8 cellular contexts compared by ENCODE assay signal in the genomic region with DNA sequence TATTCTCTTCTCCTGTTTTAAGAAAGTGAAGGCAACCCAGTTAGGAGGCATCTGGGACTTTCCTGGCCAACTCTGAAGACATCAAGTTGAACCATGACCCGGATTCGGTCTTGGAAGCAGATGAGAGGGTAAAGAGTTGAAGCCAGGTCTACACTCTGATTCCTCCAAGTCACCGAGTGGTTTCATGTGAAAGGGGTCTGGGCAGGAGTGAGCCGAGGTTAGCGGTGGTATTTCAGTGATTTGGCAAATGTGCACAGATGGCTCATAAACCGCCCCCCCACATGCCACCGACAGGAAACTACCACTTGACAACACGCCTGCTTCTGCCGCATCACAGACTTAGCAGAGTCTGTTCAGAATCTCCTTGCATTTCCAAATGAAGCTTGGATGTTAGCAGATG. TPM values are rescaled to one million over a fixed set of nuclear protein-coding genes. Genes with fewer than 3 reads are reported as not detected.
A peak's percentile ranks its signal among the peaks of the same experiment; 100 is the strongest.
DNase-seq lines count a peak whose midpoint lies in the region; ATAC-seq and TF ChIP-seq lines count a peak whose summit lies in the region.

No MANE protein-coding gene starts in this region.

- no peaks in the 10 kb centered on the region for H3K4me1 ChIP-seq in right cardiac atrium (ENCODE audit: control insufficient read depth, insufficient read depth, low read length)

- H3K27ac ChIP-seq in SK-N-MC: no peak overlapping the region
- no peak overlapping the region for H3K27ac ChIP-seq in right cardiac atrium (ENCODE audit: low read length)

- peak overlapping the region; percentile 73 for H3K4me3 Mint-ChIP-seq in activated naive CD8-positive, alpha-beta T cell treated with anti-CD3 and anti-CD28 coated beads, Interleukin-2, amount 10 ng/mL, durations not matched to agents 7 days and 5 days

- H3K27me3 Mint-ChIP-seq in activated naive CD8-positive, alpha-beta T cell treated with anti-CD3 and anti-CD28 coated beads, Interleukin-2, amount 10 ng/mL, durations not matched to agents 7 days and 5 days: peaks cover 6% of the 10 kb centered on the region

- peaks cover 37% of the 10 kb centered on the region for H3K4me1 Mint-ChIP-seq in activated naive CD8-positive, alpha-beta T cell treated with anti-CD3 and anti-CD28 coated beads, Interleukin-2, amount 10 ng/mL, durations not matched to agents 7 days and 5 days

- H3K27ac Mint-ChIP-seq in activated naive CD8-positive, alpha-beta T cell treated with anti-CD3 and anti-CD28 coated beads, Interleukin-2, amount 10 ng/mL, durations not matched to agents 7 days and 5 days: peak overlapping the region; percentile 80

- H3K36me3 Mint-ChIP-seq in activated naive CD8-positive, alpha-beta T cell treated with anti-CD3 and anti-CD28 coated beads, Interleukin-2, amount 10 ng/mL, durations not matched to agents 7 days and 5 days: peaks cover 7% of the 10 kb centered on the region

- peak overlapping the region; percentile 72 for H3K4me3 ChIP-seq in SK-N-MC
- H3K4me3 ChIP-seq in right cardiac atrium (ENCODE audit: low read length): no peak overlapping the region

- no peaks in the 10 kb centered on the region for H3K27me3 ChIP-seq in right cardiac atrium (ENCODE audit: control insufficient read depth, insufficient read depth)

- intact Hi-C loops in right cardiac atrium (cut with DNase I): loop anchor here in 3 of 4 donors (2.0 to 10.0 kb wide), 2 partner anchors 48 to 64 kb away; a partner anchor contains a TSS

- WGBS in right cardiac atrium: 52% methylated on average over 9 of the region's 9 CpGs

- H3K9me3 ChIP-seq in SK-N-MC (ENCODE audit: low read depth, low read length) (no peaks in the 10 kb centered on the region), right cardiac atrium (ENCODE audit: control insufficient read depth, low read length) (no peaks in the 10 kb centered on the region)

- H3K9ac ChIP-seq in SK-N-MC (ENCODE audit: insufficient read length): no peak overlapping the region

- no peaks in the 10 kb centered on the region for H3K36me3 ChIP-seq in SK-N-MC (ENCODE audit: insufficient read depth, low read length)

- DNase-seq in DMS53 treated with DMSO at 0.1 percent for 48 hours (lab: John Stamatoyannopoulos, UW; ENCODE audit: unreplicated experiment) (peak; percentile 67), SK-N-MC (ENCODE audit: low read depth, low spot score) (no peak), HEK293T (ENCODE audit: extremely low spot score) (no peak), right cardiac atrium (no peak)
- peak; percentile 67 for DNase-seq in activated naive CD8-positive, alpha-beta T cell treated with anti-CD3 and anti-CD28 coated beads, Interleukin-2, amount 10 ng/mL, durations not matched to agents 7 days and 5 days
- peak; percentile 56 to 58 for DNase-seq in stimulated activated CD8-positive, alpha-beta memory T cell treated with anti-CD3 and anti-CD28 coated beads, Interleukin-4, amount 100 ng/mL, for 4 hours (ENCODE audit: low read depth in 2 of 2, low spot score in 1 of 2)

- peak; percentile 53 for ATAC-seq in HG03025 (IDR thresholded peaks at IDR 0.05; ENCODE audit: low FRiP score, unreplicated experiment)
- ATAC-seq in activated naive CD8-positive, alpha-beta T cell treated with anti-CD3 and anti-CD28 coated beads, Interleukin-2, amount 10 ng/mL, durations not matched to agents 7 days and 5 days (ENCODE audit: low read depth): peak; percentile 80
- no peak for ATAC-seq in GM18867 (IDR thresholded peaks at IDR 0.05; ENCODE audit: unreplicated experiment)
- no peak for ATAC-seq in right cardiac atrium

- CTCF ChIA-PET in HEK293T (lab: Yijun Ruan, JAX): interaction anchor here (2.4 to 2.5 kb wide), 2 partner anchors 9 to 19 kb away, joined by 9 to 10 read pairs; no protein-coding TSS in a partner anchor

- peaks cover 3% of the 10 kb centered on the region for H3K9me3 Mint-ChIP-seq in activated naive CD8-positive, alpha-beta T cell treated with anti-CD3 and anti-CD28 coated beads, Interleukin-2, amount 10 ng/mL, durations not matched to agents 7 days and 5 days

- POLR2A ChIA-PET in activated naive CD8-positive, alpha-beta T cell treated with anti-CD3 and anti-CD28 coated beads, Interleukin-2, amount 10 ng/mL, durations not matched to agents 7 days and 5 days (lab: Charles Lee): interaction anchor here (1.0 kb wide), 1 partner anchor 12 kb away, joined by 5 read pairs; a partner anchor contains a TSS
- POLR2A ChIA-PET in HEK293T (lab: Yijun Ruan, JAX): interaction anchor here (0.6 to 1.8 kb wide), 2 partner anchors 11 to 21 kb away, joined by 5 to 11 read pairs; a partner anchor contains a TSS

TF ChIP-seq in HEK293T, 16 proteins besides CTCF, POLR2A, EP300 and RAD21:
- no peak for TF ChIP-seq SP1 (IDR thresholded peaks at IDR 0.05)
- no peak for TF ChIP-seq SUZ12 (IDR thresholded peaks at IDR 0.05)
- TF ChIP-seq FOXA1 (IDR thresholded peaks at IDR 0.05): no peak
- no peak for TF ChIP-seq FOXM1 (IDR thresholded peaks at IDR 0.05; ENCODE audit: borderline replicate concordance)
- no peak for TF ChIP-seq NFRKB (IDR thresholded peaks at IDR 0.05)
- no peak for TF ChIP-seq HDGF (IDR thresholded peaks at IDR 0.05; ENCODE audit: borderline replicate concordance)
- TF ChIP-seq LEF1 (IDR thresholded peaks at IDR 0.05; ENCODE audit: borderline replicate concordance): no peak
- TF ChIP-seq ARNT (IDR thresholded peaks at IDR 0.05): no peak
- no peak for TF ChIP-seq ZNF384 (IDR thresholded peaks at IDR 0.05)
- no peak for TF ChIP-seq ELF4 (IDR thresholded peaks at IDR 0.05)
- no peak for TF ChIP-seq CTBP1 (IDR thresholded peaks at IDR 0.05; ENCODE audit: borderline replicate concordance)
- TF ChIP-seq BHLHE40 (IDR thresholded peaks at IDR 0.05; ENCODE audit: borderline replicate concordance): no peak
- TF ChIP-seq L3MBTL2 (conservative IDR thresholded peaks at IDR 0.05): no peak
- TF ChIP-seq FOXK2 (IDR thresholded peaks at IDR 0.05): no peak
- TF ChIP-seq, protein P1, sequence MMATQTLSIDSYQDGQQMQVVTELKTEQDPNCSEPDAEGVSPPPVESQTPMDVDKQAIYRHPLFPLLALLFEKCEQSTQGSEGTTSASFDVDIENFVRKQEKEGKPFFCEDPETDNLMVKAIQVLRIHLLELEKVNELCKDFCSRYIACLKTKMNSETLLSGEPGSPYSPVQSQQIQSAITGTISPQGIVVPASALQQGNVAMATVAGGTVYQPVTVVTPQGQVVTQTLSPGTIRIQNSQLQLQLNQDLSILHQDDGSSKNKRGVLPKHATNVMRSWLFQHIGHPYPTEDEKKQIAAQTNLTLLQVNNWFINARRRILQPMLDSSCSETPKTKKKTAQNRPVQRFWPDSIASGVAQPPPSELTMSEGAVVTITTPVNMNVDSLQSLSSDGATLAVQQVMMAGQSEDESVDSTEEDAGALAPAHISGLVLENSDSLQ (IDR thresholded peaks at IDR 0.05): no peak
- TF ChIP-seq TARDBP (IDR thresholded peaks at IDR 0.05): no peak

RNA-seq across cellular contexts. Expression of a gene that starts 11.3 kb away (rescaled TPM):
- total RNA-seq in activated naive CD8-positive, alpha-beta T cell treated with anti-CD3 and anti-CD28 coated beads, Interleukin-2, amount 10 ng/mL, durations not matched to agents 7 days and 5 days: 10 to 100 TPM; 53.4 to 57.5 TPM
- 100 to 1,000 TPM in 3 of 4 donors, 10 to 100 TPM in 1; 98.2 to 116 (median 107) TPM for total RNA-seq in right cardiac atrium
- polyA plus RNA-seq in right cardiac atrium: 70.6 TPM

RNA-seq across cellular contexts. Expression of a gene that starts 15.8 kb away (rescaled TPM):
- total RNA-seq in activated naive CD8-positive, alpha-beta T cell treated with anti-CD3 and anti-CD28 coated beads, Interleukin-2, amount 10 ng/mL, durations not matched to agents 7 days and 5 days: not detected
- total RNA-seq in right cardiac atrium: 100 to 1,000 TPM; 111 to 195 (median 174) TPM
- 193 TPM for polyA plus RNA-seq in right cardiac atrium

RNA-seq across cellular contexts. Expression of a gene that starts 21.9 kb away (rescaled TPM):
- 1 to 10 TPM; 5.4 to 6.4 TPM for total RNA-seq in activated naive CD8-positive, alpha-beta T cell treated with anti-CD3 and anti-CD28 coated beads, Interleukin-2, amount 10 ng/mL, durations not matched to agents 7 days and 5 days
- total RNA-seq in right cardiac atrium: 1 to 10 TPM; 5.1 to 6.5 (median 5.8) TPM
- 4.5 TPM for polyA plus RNA-seq in right cardiac atrium

RNA-seq across cellular contexts. Expression of a gene that starts 33.9 kb away (rescaled TPM):
- total RNA-seq in activated naive CD8-positive, alpha-beta T cell treated with anti-CD3 and anti-CD28 coated beads, Interleukin-2, amount 10 ng/mL, durations not matched to agents 7 days and 5 days: 1 to 10 TPM; 6.4 to 7.0 TPM
- 1 to 10 TPM; 4.5 to 7.4 (median 5.5) TPM for total RNA-seq in right cardiac atrium
- 4.2 TPM for polyA plus RNA-seq in right cardiac atrium

RNA-seq across cellular contexts. Expression of a gene that starts 34.1 kb away (rescaled TPM):
- total RNA-seq in activated naive CD8-positive, alpha-beta T cell treated with anti-CD3 and anti-CD28 coated beads, Interleukin-2, amount 10 ng/mL, durations not matched to agents 7 days and 5 days: 10 to 100 TPM; 16.6 to 17.2 TPM
- total RNA-seq in right cardiac atrium: 1 to 10 TPM; 5.7 to 8.0 (median 6.2) TPM
- polyA plus RNA-seq in right cardiac atrium: 4.4 TPM

Comparison
In these comparisons a context has a peak if more than half of its experiments do, and no peak if none do; other contexts are left out.
1. DNase-seq: peak in DMS53 treated with DMSO at 0.1 percent for 48 hours (single experiment), activated naive CD8-positive, alpha-beta T cell treated with anti-CD3 and anti-CD28 coated beads, Interleukin-2, amount 10 ng/mL, durations not matched to agents 7 days and 5 days (single experiment) and stimulated activated CD8-positive, alpha-beta memory T cell treated with anti-CD3 and anti-CD28 coated beads, Interleukin-4, amount 100 ng/mL, for 4 hours (2 of 2); none in SK-N-MC (single experiment), HEK293T (single experiment) and right cardiac atrium (0 of 3).
2. ATAC-seq: peak in HG03025 (single experiment) and activated naive CD8-positive, alpha-beta T cell treated with anti-CD3 and anti-CD28 coated beads, Interleukin-2, amount 10 ng/mL, durations not matched to agents 7 days and 5 days (single experiment); none in GM18867 (single experiment) and right cardiac atrium (0 of 2).
3. RNA of a gene that starts 15.8 kb away (total RNA-seq): 111 to 195 TPM in right cardiac atrium; not detected in activated naive CD8-positive, alpha-beta T cell treated with anti-CD3 and anti-CD28 coated beads, Interleukin-2, amount 10 ng/mL, durations not matched to agents 7 days and 5 days; every median in the first group is over 100 times any median in the second.